ENCODE assay signal across 10 cellular contexts in the genomic region with DNA sequence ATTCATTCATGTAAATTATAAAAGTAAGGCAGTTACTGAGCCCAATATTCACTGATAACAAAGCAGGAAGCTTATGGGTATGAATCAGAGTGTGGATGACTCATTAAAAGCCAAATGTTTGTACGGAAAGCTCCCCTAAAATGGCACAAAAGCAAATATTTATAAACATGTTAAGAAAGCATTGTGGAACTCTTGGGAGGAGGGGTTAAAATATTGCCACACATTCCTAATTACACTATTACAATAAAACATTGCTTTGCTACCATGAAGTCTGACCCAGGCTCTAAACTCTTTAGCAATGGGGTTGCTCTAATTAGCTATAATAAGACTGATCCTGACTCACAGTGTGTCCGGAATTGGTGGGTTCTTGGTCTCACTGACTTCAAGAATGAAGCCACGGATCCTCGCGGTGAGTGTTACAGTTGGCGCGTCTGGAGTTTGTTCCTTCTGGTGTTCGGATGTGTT.
DNase-seq lines count a peak whose midpoint lies in the region; ATAC-seq and TF ChIP-seq lines count a peak whose summit lies in the region.
"Had no signal": no experiment of that assay in that cellular context is flagged by ENCODE, and none has a peak within 500 bp of the region (broad histone marks: within the 10 kb centered on the region; RNA-seq: fewer than 3 reads in every experiment).

No MANE protein-coding gene starts in this region.

- peak overlapping the region; percentile 38 to 66 for H3K4me3 Mint-ChIP-seq in activated T-cell treated with anti-CD3 and anti-CD28 coated beads, Interleukin-2, amount 50 U/mL, for 72 hours
- H3K4me3 Mint-ChIP-seq in stimulated activated effector memory CD8-positive, alpha-beta T cell treated with anti-CD3 and anti-CD28 coated beads, Interleukin-12 subunit alpha, Interleukin-12 subunit beta, amount 100 ng/mL, for 72 hours = peak overlapping the region; percentile 68
- H3K4me3 Mint-ChIP-seq: activated naive CD4-positive, alpha-beta T cell treated with anti-CD3 and anti-CD28 coated beads, Interleukin-2, amount 10 ng/mL, durations not matched to agents 7 days and 5 days had no signal

- H3K36me3 ChIP-seq in Panc1 (ENCODE audit: control insufficient read depth, insufficient read depth, low read length) (no peaks in the 10 kb centered on the region), MM.1S (replicated peaks; ENCODE audit: insufficient read depth, low read length) (no peaks in the 10 kb centered on the region), esophagus muscularis mucosa (no peaks in the 10 kb centered on the region)

- no peak overlapping the region for H3K27ac Mint-ChIP-seq in activated T-cell treated with anti-CD3 and anti-CD28 coated beads, Interleukin-2, amount 50 U/mL, for 72 hours
- peak overlapping the region; percentile 75 for H3K27ac Mint-ChIP-seq in stimulated activated effector memory CD8-positive, alpha-beta T cell treated with anti-CD3 and anti-CD28 coated beads, Interleukin-12 subunit alpha, Interleukin-12 subunit beta, amount 100 ng/mL, for 72 hours
- H3K27ac Mint-ChIP-seq: CD4-positive, CD25-positive, alpha-beta regulatory T cell had no signal

- H3F3A ChIP-seq in MM.1S (ENCODE audit: insufficient read depth, low read length) = no peaks in the 10 kb centered on the region

- TF ChIP-seq EP300 in esophagus muscularis mucosa (IDR thresholded peaks at IDR 0.05) = no peak

- in situ Hi-C loops in Panc1 (cut with HindIII; ENCODE audit: low pct_unique_long_range_greater_than_20kb, low sequenced_read_pairs) = no loop called here

- no peak overlapping the region for H3K4me2 ChIP-seq in MM.1S (ENCODE audit: low read depth, low read length)

- no peak for DNase-seq in activated T-cell treated with anti-CD3 and anti-CD28 coated beads, Interleukin-2, amount 50 U/mL, for 72 hours
- DNase-seq in activated T-cell treated with anti-CD3 and anti-CD28 coated beads for 4 hours (no peak), Panc1 (ENCODE audit: low read depth, low spot score) (peak; percentile 7), epithelial cell of proximal tubule (ENCODE audit: low read depth) (peak; percentile 66), NCI-H2081 treated with DMSO at 0.1 percent for 48 hours (lab: John Stamatoyannopoulos, UW) (no peak), MM.1S (no peak), esophagus muscularis mucosa (ENCODE audit: extremely low spot score) (no peak)
- no peak for DNase-seq in stimulated activated effector memory CD8-positive, alpha-beta T cell treated with anti-CD3 and anti-CD28 coated beads, Interleukin-12 subunit alpha, Interleukin-12 subunit beta, amount 100 ng/mL, for 72 hours (ENCODE audit: low spot score in 2 of 2)
- DNase-seq: activated naive CD4-positive, alpha-beta T cell treated with anti-CD3 and anti-CD28 coated beads, Interleukin-2, amount 10 ng/mL, durations not matched to agents 7 days and 5 days; CD4-positive, CD25-positive, alpha-beta regulatory T cell had no signal

- no peak for TF ChIP-seq POLR2A in esophagus muscularis mucosa (IDR thresholded peaks at IDR 0.05; ENCODE audit: low read depth)

- H3K9me3 ChIP-seq in Panc1 (ENCODE audit: control insufficient read depth, insufficient read depth, low read depth, low read length) (no peaks in the 10 kb centered on the region), MM.1S (replicated peaks; ENCODE audit: insufficient read depth, low read length) (no peaks in the 10 kb centered on the region), esophagus muscularis mucosa (no peaks in the 10 kb centered on the region)

- no peak overlapping the region for H3K9ac ChIP-seq in MM.1S (ENCODE audit: low read length)

- no peak overlapping the region for H2AFZ ChIP-seq in MM.1S (ENCODE audit: low read length)

- WGBS in esophagus muscularis mucosa = 93% methylated on average over 8 of the region's 8 CpGs

- peaks cover 0 to 3% of the 10 kb centered on the region in 2 donors for H3K36me3 Mint-ChIP-seq in activated T-cell treated with anti-CD3 and anti-CD28 coated beads, Interleukin-2, amount 50 U/mL, for 72 hours (ENCODE audit: insufficient read depth in 2 of 2)
- peaks cover 9% of the 10 kb centered on the region for H3K36me3 Mint-ChIP-seq in stimulated activated effector memory CD8-positive, alpha-beta T cell treated with anti-CD3 and anti-CD28 coated beads, Interleukin-12 subunit alpha, Interleukin-12 subunit beta, amount 100 ng/mL, for 72 hours
- H3K36me3 Mint-ChIP-seq: activated naive CD4-positive, alpha-beta T cell treated with anti-CD3 and anti-CD28 coated beads, Interleukin-2, amount 10 ng/mL, durations not matched to agents 7 days and 5 days; CD4-positive, CD25-positive, alpha-beta regulatory T cell had no signal

- no peaks in the 10 kb centered on the region for H3K79me2 ChIP-seq in MM.1S (ENCODE audit: low read length)

- TF ChIP-seq CTCF in Panc1 (IDR thresholded peaks at IDR 0.05) (no peak), epithelial cell of proximal tubule (conservative IDR thresholded peaks at IDR 0.05; ENCODE audit: low read depth, low read length) (no peak), MM.1S (IDR thresholded peaks at IDR 0.05; ENCODE audit: low read length) (no peak), esophagus muscularis mucosa (IDR thresholded peaks at IDR 0.05) (no peak)

- H3K4me1 Mint-ChIP-seq in activated T-cell treated with anti-CD3 and anti-CD28 coated beads, Interleukin-2, amount 50 U/mL, for 72 hours (ENCODE audit: low read depth) = peaks cover 35% of the 10 kb centered on the region
- H3K4me1 Mint-ChIP-seq in stimulated activated effector memory CD8-positive, alpha-beta T cell treated with anti-CD3 and anti-CD28 coated beads, Interleukin-12 subunit alpha, Interleukin-12 subunit beta, amount 100 ng/mL, for 72 hours = peaks cover 35% of the 10 kb centered on the region

- no peaks in the 10 kb centered on the region for H3K9me2 ChIP-seq in MM.1S (replicated peaks; ENCODE audit: insufficient read depth, low read length)

- H4K20me1 ChIP-seq in MM.1S (ENCODE audit: insufficient read depth, low read length) = no peaks in the 10 kb centered on the region

- H3K4me3 ChIP-seq in Panc1 (ENCODE audit: low read depth in 2 of 2, low read length in 2 of 2) = no peak overlapping the region
- no peak overlapping the region for H3K4me3 ChIP-seq in epithelial cell of proximal tubule (ENCODE audit: low read depth, low read length)
- H3K4me3 ChIP-seq in MM.1S (ENCODE audit: low read length) = no peak overlapping the region
- no peak overlapping the region for H3K4me3 ChIP-seq in esophagus muscularis mucosa

- CTCF ChIA-PET in Panc1 (lab: Charles Lee) = no interaction called here

- peak in 1 of 2 donors; percentile 36 for ATAC-seq in activated T-cell treated with anti-CD3 and anti-CD28 coated beads, Interleukin-2, amount 50 U/mL, for 72 hours (replicated peaks in 1 of 2)
- no peak for ATAC-seq in Panc1
- peak; percentile 56 for ATAC-seq in stimulated activated effector memory CD8-positive, alpha-beta T cell treated with anti-CD3 and anti-CD28 coated beads, Interleukin-12 subunit alpha, Interleukin-12 subunit beta, amount 100 ng/mL, for 72 hours

- no TSS peak for BruUV-seq in Panc1 (replicated peaks; lab: Mats Ljungman, UMichigan)

- H3K27ac ChIP-seq in Panc1 (ENCODE audit: low read length) (no peak overlapping the region), MM.1S (ENCODE audit: low read length) (no peak overlapping the region), esophagus muscularis mucosa (replicated peaks in 1 of 4) (no peak overlapping the region)

- H3K9me3 Mint-ChIP-seq in activated T-cell treated with anti-CD3 and anti-CD28 coated beads, Interleukin-2, amount 50 U/mL, for 72 hours = no peaks in the 10 kb centered on the region
- H3K9me3 Mint-ChIP-seq in stimulated activated effector memory CD8-positive, alpha-beta T cell treated with anti-CD3 and anti-CD28 coated beads, Interleukin-12 subunit alpha, Interleukin-12 subunit beta, amount 100 ng/mL, for 72 hours = no peaks in the 10 kb centered on the region

- intact Hi-C loops in Panc1 (cut with micrococcal nuclease; ENCODE audit: unreplicated experiment) = no loop called here
- intact Hi-C loops in esophagus muscularis mucosa (cut with DNase I) = no loop called here

- H3K27me3 ChIP-seq in Panc1 (ENCODE audit: control insufficient read depth, insufficient read depth, low read length) (no peaks in the 10 kb centered on the region; the same call in 1 of the 2 replicates), MM.1S (replicated peaks; ENCODE audit: insufficient read depth, low read length) (no peaks in the 10 kb centered on the region), esophagus muscularis mucosa (no peaks in the 10 kb centered on the region)

- POLR2A ChIA-PET in Panc1 (lab: Charles Lee) = no interaction called here

- no peaks in the 10 kb centered on the region for H3K4me1 ChIP-seq in Panc1 (ENCODE audit: control insufficient read depth, insufficient read depth, low read length)
- no peaks in the 10 kb centered on the region for H3K4me1 ChIP-seq in MM.1S (ENCODE audit: low read length)
- no peaks in the 10 kb centered on the region for H3K4me1 ChIP-seq in esophagus muscularis mucosa

- H3K27me3 Mint-ChIP-seq in activated T-cell treated with anti-CD3 and anti-CD28 coated beads, Interleukin-2, amount 50 U/mL, for 72 hours (ENCODE audit: low read depth) = no peaks in the 10 kb centered on the region
- H3K27me3 Mint-ChIP-seq: CD4-positive, CD25-positive, alpha-beta regulatory T cell had no signal

Comparison
In these comparisons a context has a peak if more than half of its experiments do, and no peak if none do; other contexts are left out.
1. DNase-seq: peak in Panc1 (single experiment) and epithelial cell of proximal tubule (single experiment); none in activated T-cell treated with anti-CD3 and anti-CD28 coated beads, Interleukin-2, amount 50 U/mL, for 72 hours (0 of 2), activated T-cell treated with anti-CD3 and anti-CD28 coated beads for 4 hours (single experiment), stimulated activated effector memory CD8-positive, alpha-beta T cell treated with anti-CD3 and anti-CD28 coated beads, Interleukin-12 subunit alpha, Interleukin-12 subunit beta, amount 100 ng/mL, for 72 hours (0 of 2), NCI-H2081 treated with DMSO at 0.1 percent for 48 hours (single experiment), MM.1S (single experiment) and esophagus muscularis mucosa (single experiment).